Comparison of ENCODE assay signal across 14 cellular contexts in the genomic region with DNA sequence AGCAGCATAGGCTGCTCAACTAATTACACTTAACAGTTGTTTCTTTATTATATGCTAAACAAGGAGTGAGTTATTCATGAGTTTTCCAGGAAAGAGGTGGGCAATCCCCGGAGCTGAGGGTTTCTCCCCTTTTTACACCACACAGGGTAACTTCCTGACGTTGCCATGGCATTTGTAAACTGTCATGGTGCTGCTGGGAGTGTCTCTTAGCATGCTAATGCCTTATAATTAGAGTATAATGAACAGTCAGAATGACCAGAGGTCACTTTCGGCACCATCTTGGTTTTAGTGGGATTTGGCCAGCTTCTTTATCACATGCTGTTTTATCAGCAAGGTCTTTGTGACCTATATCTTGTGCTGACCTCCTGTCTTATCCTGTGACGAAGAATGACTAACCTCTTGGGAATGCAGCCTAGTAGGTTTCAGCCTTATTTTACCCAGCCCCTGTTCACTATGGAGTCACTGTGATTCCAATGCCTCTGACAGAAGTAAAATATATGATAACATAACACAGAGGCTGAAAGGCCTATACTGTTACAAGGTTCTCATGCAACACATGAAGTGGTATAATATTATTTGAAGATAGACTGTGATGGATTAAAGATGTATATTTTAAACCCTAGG. TPM values are rescaled to one million over a fixed set of nuclear protein-coding genes. Genes with fewer than 3 reads are reported as not detected.
A peak's percentile ranks its signal among the peaks of the same experiment; 100 is the strongest.
DNase-seq lines count a peak whose midpoint lies in the region; FAIRE-seq and TF ChIP-seq lines count a peak whose summit lies in the region.
"Had no signal": no experiment of that assay in that cellular context is flagged by ENCODE, and none has a peak within 500 bp of the region (broad histone marks: within the 10 kb centered on the region; RNA-seq: fewer than 3 reads in every experiment).

No MANE protein-coding gene starts in this region.

- H3K27me3 ChIP-seq in H1 (replicated peaks in 1 of 4; ENCODE audit: control insufficient read depth in 3 of 4, extremely low read depth in 1 of 4, insufficient read depth in 3 of 4, low read length in 3 of 4) (no peaks in the 10 kb centered on the region), H7 (ENCODE audit: control insufficient read depth, insufficient read depth, low read length) (no peaks in the 10 kb centered on the region)
- H3K27me3 ChIP-seq: transverse colon had no signal

- no peaks in the 10 kb centered on the region for H3K79me2 ChIP-seq in H1 (ENCODE audit: control insufficient read depth in 1 of 2, insufficient read depth in 2 of 2, low read length in 2 of 2)

- H4K91ac ChIP-seq in H1 (replicated peaks; ENCODE audit: insufficient read length, low read length): no peak overlapping the region

- H3K36me3 ChIP-seq in H1 (ENCODE audit: control insufficient read depth in 2 of 4, insufficient read depth in 4 of 4, low read length in 3 of 4) (no peaks in the 10 kb centered on the region), H7 (replicated peaks; ENCODE audit: control insufficient read depth, insufficient read depth, low read length) (no peaks in the 10 kb centered on the region)
- H3K36me3 ChIP-seq: transverse colon had no signal

- H3K56ac ChIP-seq in H1 (replicated peaks; ENCODE audit: insufficient read length, low read depth, low read length): no peak overlapping the region

- no peak overlapping the region for H4K8ac ChIP-seq in H1 (ENCODE audit: extremely low read depth, insufficient read depth, low read length)

- TF ChIP-seq POLR2A in H1 (IDR thresholded peaks at IDR 0.05; ENCODE audit: control extremely low read depth in 1 of 2, low read depth in 2 of 2, low read length in 2 of 2): no peak

- H2AK5ac ChIP-seq in H1 (ENCODE audit: low read depth, low read length): no peak overlapping the region

- H3K23ac ChIP-seq in H1 (ENCODE audit: insufficient read length): no peak overlapping the region

- H2BK12ac ChIP-seq in H1 (ENCODE audit: low read depth, low read length): no peak overlapping the region

- no peak overlapping the region for H3K18ac ChIP-seq in H1 (ENCODE audit: extremely low read depth, low read length)

- H3K79me1 ChIP-seq in H1 (ENCODE audit: low read depth, low read length): no peaks in the 10 kb centered on the region

- no peak overlapping the region for H2BK20ac ChIP-seq in H1 (ENCODE audit: low read length)

- no peak overlapping the region for H3K4ac ChIP-seq in H1 (replicated peaks; ENCODE audit: insufficient read length, low read depth, low read length)

- H3K27ac ChIP-seq in H1 (ENCODE audit: low read depth, low read length): no peak overlapping the region
- H3K27ac ChIP-seq: GM23248, skin epidermis, transverse colon had no signal

- peaks cover 0 to 4% (median under 1%) of the 10 kb centered on the region in 4 experiments; a peak in 3 of 7 replicates for H3K4me1 ChIP-seq in H1 (replicated peaks in 1 of 4; ENCODE audit: control insufficient read depth in 3 of 4, insufficient read depth in 4 of 4, low read length in 3 of 4)
- H3K4me1 ChIP-seq: transverse colon had no signal

- no peak for TF ChIP-seq RAD21 in H1 (IDR thresholded peaks at IDR 0.05 in 1 of 2, conservative IDR thresholded peaks at IDR 0.05 in 1 of 2; ENCODE audit: low read depth in 2 of 2, low read length in 2 of 2)

- H3K4me3 ChIP-seq in H1 (ENCODE audit: extremely low read depth in 1 of 4, insufficient read depth in 2 of 4, low read depth in 3 of 4, low read length in 4 of 4) (no peak overlapping the region), H7 (ENCODE audit: insufficient read depth, low read depth, low read length) (no peak overlapping the region)
- H3K4me3 ChIP-seq: GM23248, skin epidermis, transverse colon had no signal

- no peak overlapping the region; a peak in 1 of 4 replicates for H3K4me2 ChIP-seq in H1 (ENCODE audit: insufficient read depth in 1 of 2, low read depth in 2 of 2, low read length in 2 of 2)

- CTCF ChIA-PET in H1 (lab: Charles Lee; ENCODE audit: partially characterized antibody): no interaction called here

- POLR2A ChIA-PET in H1 (lab: Charles Lee; ENCODE audit: partially characterized antibody): interaction anchor here (1.8 kb wide), 1 partner anchor 9 kb away, joined by 6 read pairs; no protein-coding TSS in a partner anchor

- in situ Hi-C loops in SK-MEL-5 (cut with HindIII; ENCODE audit: low pct_unique_long_range_greater_than_20kb, low sequenced_read_pairs): no loop called here

- no peaks in the 10 kb centered on the region for H4K20me1 ChIP-seq in H1 (replicated peaks in 1 of 2; ENCODE audit: control insufficient read depth in 1 of 2, insufficient read depth in 2 of 2, low read length in 2 of 2)

- H3K9ac ChIP-seq in H1 (replicated peaks in 1 of 4; ENCODE audit: extremely low read depth in 1 of 4, low read depth in 3 of 4, low read length in 3 of 4): no peak overlapping the region
- H3K9ac ChIP-seq: GM23248 had no signal

- H2BK120ac ChIP-seq in H1 (replicated peaks; ENCODE audit: low read depth, low read length): no peak overlapping the region

- no peak overlapping the region for H4K5ac ChIP-seq in H1 (ENCODE audit: insufficient read length, low read depth, low read length)

- H2BK15ac ChIP-seq in H1 (ENCODE audit: low read length): no peak overlapping the region

- H3K9me3 ChIP-seq in H1 (ENCODE audit: insufficient read depth in 2 of 2, low read depth in 1 of 2, low read length in 1 of 2): no peaks in the 10 kb centered on the region
- H3K9me3 ChIP-seq: transverse colon had no signal

- no peak overlapping the region for H2BK5ac ChIP-seq in H1 (ENCODE audit: low read depth, low read length)

- peak; percentile 20 for DNase-seq in activated T-cell treated with anti-CD3 and anti-CD28 coated beads for 24 hours (ENCODE audit: low read depth)
- no peak for DNase-seq in activated T-cell treated with anti-CD3 and anti-CD28 coated beads for 4 hours
- DNase-seq in SK-MEL-5 (ENCODE audit: low read depth, low spot score): peak; percentile 95
- DNase-seq in H1 (ENCODE audit: low read depth in 1 of 2, low spot score in 2 of 2): no peak
- DNase-seq in stimulated activated CD4-positive, alpha-beta T cell treated with anti-CD3 and anti-CD28 coated beads, Interleukin-2, amount 100 ng/mL, for 24 hours: peak; percentile 35 to 42
- no peak for DNase-seq in NCI-H1694 treated with DMSO at 0.1 percent for 48 hours (lab: John Stamatoyannopoulos, UW)
- DNase-seq in H7: no peak
- no peak for DNase-seq in ecto neural progenitor cell (ENCODE audit: low spot score)
- DNase-seq: GM23248, NCI-H524 treated with DMSO at 0.1 percent for 48 hours, transverse colon had no signal

- 0 out of 2 replicates have a peak overlapping the region, but pooled peaks have one; percentile 28 for H2AFZ ChIP-seq in H1 (ENCODE audit: low read length)
- H2AFZ ChIP-seq: GM23248 had no signal

- TF ChIP-seq EP300 in H1 (IDR thresholded peaks at IDR 0.05; ENCODE audit: borderline replicate concordance in 1 of 2, low read depth in 2 of 2, low read length in 2 of 2): no peak

- no peak for FAIRE-seq in H1 (lab: Jason Lieb, UNC)
- FAIRE-seq: GM12891, islet of Langerhans had no signal

- H3K23me2 ChIP-seq in H1 (ENCODE audit: low read depth, low read length): no peaks in the 10 kb centered on the region

- no peak for TF ChIP-seq CTCF in H1 (IDR thresholded peaks at IDR 0.05; ENCODE audit: control extremely low read depth in 1 of 3, insufficient read depth in 1 of 3, low read depth in 1 of 3, low read length in 3 of 3)

- 59% methylated on average over 4 of the region's 4 CpGs; no CpG with 5 or more reads in 1 of the 2 experiments for WGBS in H1 (ENCODE audit: extremely low coverage in 1 of 2, insufficient coverage in 1 of 2, insufficient read length in 1 of 2, insufficient replicate concordance in 2 of 2, low coverage in 1 of 2, low lambda C conversion rate in 2 of 2, missing lambda C conversion rate in 1 of 2), 2 experiments

- H3K14ac ChIP-seq in H1 (ENCODE audit: insufficient read length): no peak overlapping the region

TF ChIP-seq in H1, 55 proteins besides CTCF, POLR2A, EP300 and RAD21 (continues in another document):
- TF ChIP-seq CREB1 (IDR thresholded peaks at IDR 0.05) (no peak), YY1 (IDR thresholded peaks at IDR 0.05; ENCODE audit: low read depth, low read length) (0 out of 2 replicates have a peak, but pooled peaks have one; percentile 36), SP1 (IDR thresholded peaks at IDR 0.05; ENCODE audit: low read depth, low read length) (peak; percentile 56; the same call in 1 of the 2 replicates), TEAD4 (IDR thresholded peaks at IDR 0.05; ENCODE audit: low read depth, low read length) (0 out of 2 replicates have a peak, but pooled peaks have one; percentile 6), RNF2 (IDR thresholded peaks at IDR 0.05; ENCODE audit: borderline replicate concordance, low read depth, low read length, missing control alignments, poor library complexity, severe bottlenecking) (no peak)

RNA-seq across cellular contexts. Expression of a gene that starts 41.3 kb away (rescaled TPM):
- 99.6 and 107 TPM in 2 replicates for total RNA-seq in SK-MEL-5 (2014; rRNA removed; shearing (Covaris generic))
- polyA plus RNA-seq in SK-MEL-5 (2015; cell fraction: cytosol; rRNA removed): 62.0 and 79.5 TPM in 2 replicates
- 49.0 and 52.9 TPM in 2 replicates for polyA plus RNA-seq in SK-MEL-5 (2015; cell fraction: nucleus; rRNA removed)
- 100 and 105 TPM in 2 replicates for total RNA-seq in H1 (2021; fragmentation: NEBNext Ultra II Directional; extraction: Animal tissue kit (Norgen Biotek cat#: 25700))
- 10.8 and 27.4 TPM in 2 replicates for polyA plus RNA-seq in H1 (2011; rRNA removed)
- 29.5 TPM for polyA plus RNA-seq in H1 (2011; cell fraction: cytosol; rRNA removed)
- polyA plus RNA-seq in H1 (2011; cell fraction: nucleus; rRNA removed): 10.8 TPM
- 63.9 to 148 TPM (median 82.8 TPM) in 4 replicates for polyA plus RNA-seq in H1 (2012, experiment 1 of 2)
- polyA plus RNA-seq in H1 (2012, experiment 2 of 2): 3.8 TPM
- polyA plus RNA-seq in H1 (2013, experiment 1 of 2): 56.8 TPM
- 59.3 TPM for polyA plus RNA-seq in H1 (2013, experiment 2 of 2)
- polyA minus RNA-seq in H1 (2011; rRNA and poly(A)+ RNA removed): 35.5 and 93.8 TPM in 2 replicates
- 90.1 TPM for polyA minus RNA-seq in H1 (2011; cell fraction: cytosol; rRNA and poly(A)+ RNA removed)
- 55.5 TPM for polyA minus RNA-seq in H1 (2011; cell fraction: nucleus; rRNA and poly(A)+ RNA removed)
- total RNA-seq in H7 (2014; rRNA removed; shearing (Covaris generic)): 64.6 and 72.1 TPM in 2 replicates

Comparison
In these comparisons a context has a peak if more than half of its experiments do, and no peak if none do; other contexts are left out.
1. DNase-seq: peak in activated T-cell treated with anti-CD3 and anti-CD28 coated beads for 24 hours (single experiment), SK-MEL-5 (single experiment) and stimulated activated CD4-positive, alpha-beta T cell treated with anti-CD3 and anti-CD28 coated beads, Interleukin-2, amount 100 ng/mL, for 24 hours (2 of 2); none in activated T-cell treated with anti-CD3 and anti-CD28 coated beads for 4 hours (single experiment), H1 (0 of 2), NCI-H1694 treated with DMSO at 0.1 percent for 48 hours (single experiment), H7 (single experiment) and ecto neural progenitor cell (single experiment).